25 cellular contexts compared by ENCODE assay signal in genomic region chr1:109751531-109752260, GRCh38. TPM values are rescaled to one million over a fixed set of nuclear protein-coding genes. Genes with fewer than 3 reads are reported as not detected.
DNase-seq lines count a peak whose midpoint lies in the region; ATAC-seq and TF ChIP-seq lines count a peak whose summit lies in the region.
"Had no signal": no experiment of that assay in that cellular context is flagged by ENCODE, and none has a peak within 500 bp of the region (broad histone marks: within the 10 kb centered on the region; RNA-seq: fewer than 3 reads in every experiment).

No MANE protein-coding gene starts in this region.

- no peaks in the 10 kb centered on the region for H3K4me1 ChIP-seq in neural progenitor cell
- no peaks in the 10 kb centered on the region for H3K4me1 ChIP-seq in suprapubic skin

- WGBS in suprapubic skin: 89% methylated on average over 12 of the region's 12 CpGs

- no peaks in the 10 kb centered on the region for H3F3A ChIP-seq in neural progenitor cell (ENCODE audit: low read depth)

- H3K4me2 ChIP-seq in neural progenitor cell: no peak overlapping the region
- H3K4me2 ChIP-seq: KMS-11 had no signal

- H3K27me3 ChIP-seq in WERI-Rb-1 (ENCODE audit: insufficient read depth, low read depth, severe bottlenecking) (no peaks in the 10 kb centered on the region), neural progenitor cell (no peaks in the 10 kb centered on the region), suprapubic skin (no peaks in the 10 kb centered on the region)

- H2AFZ ChIP-seq in neural progenitor cell (replicated peaks): no peak overlapping the region

- no peak for TF ChIP-seq POLR2A in suprapubic skin (IDR thresholded peaks at IDR 0.05)

- H3K9ac ChIP-seq in neural progenitor cell: no peak overlapping the region
- H3K9ac ChIP-seq: KMS-11 had no signal

- ATAC-seq in GM19328 (IDR thresholded peaks at IDR 0.05; ENCODE audit: unreplicated experiment) (no peak), GM21619 (IDR thresholded peaks at IDR 0.05; ENCODE audit: unreplicated experiment) (no peak)
- ATAC-seq: HCT116, Panc1 had no signal

- peak overlapping the region; percentile 35 for H3K4me3 Mint-ChIP-seq in neural progenitor cell
- H3K4me3 Mint-ChIP-seq: CD4-positive, CD25-positive, alpha-beta regulatory T cell; IgD-negative memory B cell had no signal

- peaks cover 12% of the 10 kb centered on the region for H3K9me3 Mint-ChIP-seq in neural progenitor cell
- H3K9me3 Mint-ChIP-seq: IgD-negative memory B cell had no signal

- peaks cover 8% of the 10 kb centered on the region for H3K27me3 Mint-ChIP-seq in neural progenitor cell (ENCODE audit: insufficient read depth, low read depth)

- H4K20me1 ChIP-seq in neural progenitor cell (ENCODE audit: low read depth): no peaks in the 10 kb centered on the region

- no peaks in the 10 kb centered on the region for H3K36me3 Mint-ChIP-seq in neural progenitor cell
- H3K36me3 Mint-ChIP-seq: CD4-positive, CD25-positive, alpha-beta regulatory T cell had no signal

- no peaks in the 10 kb centered on the region for H3K4me1 Mint-ChIP-seq in neural progenitor cell
- H3K4me1 Mint-ChIP-seq: CD4-positive, CD25-positive, alpha-beta regulatory T cell had no signal

- TF ChIP-seq EP300 in suprapubic skin (IDR thresholded peaks at IDR 0.05): no peak

- peak overlapping the region; percentile 39; the same call in 1 of the 2 replicates for H3K27ac ChIP-seq in WERI-Rb-1
- H3K27ac ChIP-seq in neural progenitor cell: no peak overlapping the region
- no peak overlapping the region for H3K27ac ChIP-seq in suprapubic skin
- H3K27ac ChIP-seq: HL-60, KMS-11, RWPE1, SK-N-MC had no signal

- H3K4me3 ChIP-seq in WERI-Rb-1 (ENCODE audit: low read depth, low read length): no peak overlapping the region
- no peak overlapping the region for H3K4me3 ChIP-seq in neural progenitor cell
- no peak overlapping the region for H3K4me3 ChIP-seq in suprapubic skin
- H3K4me3 ChIP-seq: SK-N-MC had no signal

- H3K9me3 ChIP-seq in WERI-Rb-1 (ENCODE audit: severe bottlenecking): peaks cover 23% of the 10 kb centered on the region
- no peaks in the 10 kb centered on the region for H3K9me3 ChIP-seq in neural progenitor cell (ENCODE audit: low read depth)
- H3K9me3 ChIP-seq in suprapubic skin: no peaks in the 10 kb centered on the region

- DNase-seq in activated T-cell treated with anti-CD3 and anti-CD28 coated beads, Interleukin-2, amount 50 U/mL, for 1 hour: peak; percentile 7
- DNase-seq in activated T-cell treated with anti-CD3 and anti-CD28 coated beads for 4 hours: no peak
- DNase-seq in WERI-Rb-1: no peak
- no peak for DNase-seq in neural progenitor cell (ENCODE audit: low spot score)
- DNase-seq in suprapubic skin (ENCODE audit: low spot score in 2 of 2): peak; percentile 47 to 58
- no peak for DNase-seq in NCI-H146 (lab: John Stamatoyannopoulos, UW)
- DNase-seq: CD4-positive, CD25-positive, alpha-beta regulatory T cell; DMS153; MM.1S; NCI-H1694; NCI-H2029 treated with DMSO at 0.1 percent for 48 hours; NCI-H526 treated with DMSO at 0.1 percent for 48 hours; SHP77 treated with DMSO at 0.1 percent for 48 hours had no signal

- H3K79me2 ChIP-seq in neural progenitor cell (ENCODE audit: low read depth): no peaks in the 10 kb centered on the region

- no peak for TF ChIP-seq CTCF in WERI-Rb-1 (IDR thresholded peaks at IDR 0.05; ENCODE audit: low read depth, low read length)
- no peak for TF ChIP-seq CTCF in neural progenitor cell (IDR thresholded peaks at IDR 0.05)
- TF ChIP-seq CTCF in suprapubic skin (IDR thresholded peaks at IDR 0.05): no peak

- H3K36me3 ChIP-seq in WERI-Rb-1 (no peaks in the 10 kb centered on the region), neural progenitor cell (no peaks in the 10 kb centered on the region), suprapubic skin (no peaks in the 10 kb centered on the region)

- H3K27ac Mint-ChIP-seq in neural progenitor cell: no peak overlapping the region
- H3K27ac Mint-ChIP-seq: CD4-positive, CD25-positive, alpha-beta regulatory T cell; IgD-negative memory B cell had no signal

RNA-seq across cellular contexts. Expression of gene GSTM3, which starts 10.9 kb away (rescaled TPM):
- total RNA-seq in neural progenitor cell (ENCODE audit: low replicate concordance): 6.4 and 12.9 TPM in 2 replicates
- total RNA-seq in suprapubic skin: 100 to 1,000 TPM in 2 of 4 donors, 10 to 100 TPM in 2; 65.9 to 288 (median 114) TPM
- total RNA-seq: OCI-LY7 had no signal

RNA-seq across cellular contexts. Expression of gene EPS8L3, which starts 12.0 kb away (rescaled TPM):
- total RNA-seq in neural progenitor cell (ENCODE audit: low replicate concordance): not detected in 2 replicates
- total RNA-seq in suprapubic skin: not detected
- total RNA-seq: A172; CD4-positive, CD25-positive, alpha-beta regulatory T cell; H1; OCI-LY7 had no signal

RNA-seq across cellular contexts. Expression of gene GSTM5, which starts 39.6 kb away (rescaled TPM):
- 0.62 TPM in 1 of 2 replicates, not detected in the other for total RNA-seq in neural progenitor cell (ENCODE audit: low replicate concordance)
- total RNA-seq in suprapubic skin: 1 to 10 TPM in 2 of 4 donors, under 1 TPM in 1, not detected in 1; 0.38 to 2.6 (median 1.4) TPM
- total RNA-seq: CD4-positive, CD25-positive, alpha-beta regulatory T cell; OCI-LY7 had no signal

Comparison
In these comparisons a context has a peak if more than half of its experiments do, and no peak if none do; other contexts are left out.
1. DNase-seq: peak in activated T-cell treated with anti-CD3 and anti-CD28 coated beads, Interleukin-2, amount 50 U/mL, for 1 hour (single experiment) and suprapubic skin (2 of 2); none in activated T-cell treated with anti-CD3 and anti-CD28 coated beads for 4 hours (single experiment), WERI-Rb-1 (single experiment), neural progenitor cell (single experiment) and NCI-H146 (single experiment).